ENCODE assay signal across 21 cellular contexts in the genomic region with DNA sequence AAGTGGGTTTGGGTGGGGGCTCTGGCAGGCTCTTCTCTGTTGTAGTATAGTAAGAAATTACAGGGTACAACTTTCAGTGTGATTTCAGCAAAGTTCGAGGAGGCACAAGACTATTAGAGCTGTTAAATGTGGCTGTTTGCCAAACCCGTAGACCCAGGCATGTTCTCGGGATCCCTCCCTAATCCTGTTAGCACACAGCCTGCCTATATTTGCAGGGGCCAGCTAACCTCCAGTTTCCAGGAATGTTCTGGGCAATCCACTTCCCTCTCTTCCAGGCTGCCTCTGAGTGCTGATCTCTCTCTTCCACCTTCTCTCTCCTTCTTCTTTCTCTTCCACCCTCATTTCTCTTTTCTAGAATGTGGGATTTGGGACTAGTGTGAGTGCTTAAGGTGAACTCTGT. TPM values are rescaled to one million over a fixed set of nuclear protein-coding genes. Genes with fewer than 3 reads are reported as not detected.
A peak's percentile ranks its signal among the peaks of the same experiment; 100 is the strongest.
DNase-seq lines count a peak whose midpoint lies in the region; ATAC-seq and TF ChIP-seq lines count a peak whose summit lies in the region.
"Had no signal": no experiment of that assay in that cellular context is flagged by ENCODE, and none has a peak within 500 bp of the region (broad histone marks: within the 10 kb centered on the region; RNA-seq: fewer than 3 reads in every experiment).

No MANE protein-coding gene starts in this region.

- H3K27me3 ChIP-seq in esophagus muscularis mucosa, result peaks cover 0 to 15% (median 0%) of the 10 kb centered on the region in 4 donors
- H3K27me3 ChIP-seq: BLaER1 had no signal

- peaks cover 0 to 10% (median 4%) of the 10 kb centered on the region in 4 donors for H3K4me1 ChIP-seq in esophagus muscularis mucosa

- intact Hi-C loops in esophagus muscularis mucosa (cut with DNase I), result no loop called here

- no peak overlapping the region for H3K27ac ChIP-seq in esophagus muscularis mucosa (replicated peaks in 1 of 4)
- H3K27ac ChIP-seq: BLaER1 had no signal

- no peak for TF ChIP-seq EP300 in esophagus muscularis mucosa (IDR thresholded peaks at IDR 0.05)

- H3K4me3 ChIP-seq in esophagus muscularis mucosa, result no peak overlapping the region
- H3K4me3 ChIP-seq: BLaER1 had no signal

- TF ChIP-seq POLR2A in esophagus muscularis mucosa (IDR thresholded peaks at IDR 0.05; ENCODE audit: low read depth), result no peak

- H3K9me3 ChIP-seq in esophagus muscularis mucosa, result no peaks in the 10 kb centered on the region

- TF ChIP-seq CTCF in esophagus muscularis mucosa (IDR thresholded peaks at IDR 0.05), result no peak

- WGBS in esophagus muscularis mucosa, result 28% methylated on average over 3 of the region's 3 CpGs

- peak; percentile 21 to 67 for DNase-seq in NCI-H524 (lab: John Stamatoyannopoulos, UW)
- no peak for DNase-seq in NCI-H524 treated with DMSO at 0.1 percent for 48 hours (lab: John Stamatoyannopoulos, UW)
- peak; percentile 37 for DNase-seq in NCI-H2227 treated with DMSO at 0.1 percent for 48 hours (lab: John Stamatoyannopoulos, UW)
- DNase-seq in esophagus muscularis mucosa (ENCODE audit: extremely low spot score), result peak; percentile 62
- no peak for DNase-seq in amniotic stem cell (lab: John Stamatoyannopoulos, UW)
- DNase-seq: 8988T; CD4-positive, CD25-positive, alpha-beta regulatory T cell; DMS153; IMR-90; KG1; NCI-H1092; NCI-H1436 treated with DMSO at 0.1 percent for 48 hours; NCI-H187 treated with DMSO at 0.1 percent for 48 hours; NCI-H2171 treated with DMSO at 0.1 percent for 48 hours; NCI-H748 treated with DMSO at 0.1 percent for 48 hours; RPMI8226; SHP77; T-cell had no signal

- ATAC-seq in HG03439 (IDR thresholded peaks at IDR 0.05; ENCODE audit: unreplicated experiment), result no peak
- no peak for ATAC-seq in GM18868 (IDR thresholded peaks at IDR 0.05; ENCODE audit: unreplicated experiment)
- ATAC-seq: T-cell had no signal

- no peaks in the 10 kb centered on the region for H3K36me3 ChIP-seq in esophagus muscularis mucosa
- H3K36me3 ChIP-seq: BLaER1 had no signal

RNA-seq across cellular contexts. Expression of gene ZFP64, which starts 34.8 kb away (rescaled TPM):
- 10 to 100 TPM in 2 of 4 donors, 1 to 10 TPM in 2; 7.6 to 15.7 (median 11.2) TPM for total RNA-seq in esophagus muscularis mucosa

Comparison
In these comparisons a context has a peak if more than half of its experiments do, and no peak if none do; other contexts are left out.
1. DNase-seq: peak in NCI-H524 (2 of 2), NCI-H2227 treated with DMSO at 0.1 percent for 48 hours (single experiment) and esophagus muscularis mucosa (single experiment); none in NCI-H524 treated with DMSO at 0.1 percent for 48 hours (single experiment) and amniotic stem cell (single experiment).